ENCODE assay signal across 1 cellular context in genomic region chr15:56040081-56041035, GRCh38.
TF ChIP-seq lines count a peak whose summit lies in the region.

No MANE protein-coding gene starts in this region.

TF ChIP-seq in HepG2, 621 proteins besides CTCF, POLR2A, EP300 and RAD21 (continued from another document):
- TF ChIP-seq ZNF280D (CRISPR knock-in tag; IDR thresholded peaks at IDR 0.05) (peak; percentile 68; the same call in 1 of the 2 replicates), MLXIP (CRISPR knock-in tag; IDR thresholded peaks at IDR 0.05; ENCODE audit: borderline replicate concordance) (peak; percentile 99), RNF219 (CRISPR knock-in tag; IDR thresholded peaks at IDR 0.05) (0 out of 2 replicates have a peak, but pooled peaks have one; percentile 45), SIX4 (CRISPR knock-in tag; IDR thresholded peaks at IDR 0.05) (peak; percentile 53; the same call in 1 of the 2 replicates), ZBTB43 (CRISPR knock-in tag; conservative IDR thresholded peaks at IDR 0.05) (0 out of 2 replicates have a peak, but pooled peaks have one; percentile 42), SAFB2 (CRISPR knock-in tag; IDR thresholded peaks at IDR 0.05; ENCODE audit: borderline replicate concordance, low read depth) (no peak), DNMT3B (CRISPR knock-in tag; conservative IDR thresholded peaks at IDR 0.05) (peak; percentile 98), ZNF362 (CRISPR knock-in tag; IDR thresholded peaks at IDR 0.05; ENCODE audit: borderline replicate concordance) (peak; percentile 35; the same call in 1 of the 2 replicates), SRSF9 (IDR thresholded peaks at IDR 0.05; ENCODE audit: borderline replicate concordance, insufficient read depth, low read depth, low read length, poor library complexity, severe bottlenecking) (no peak), SOX6 (IDR thresholded peaks at IDR 0.05) (no peak), SOX6 (CRISPR knock-in tag; IDR thresholded peaks at IDR 0.05) (peak; percentile 99), SP140L (CRISPR knock-in tag; IDR thresholded peaks at IDR 0.05; ENCODE audit: borderline replicate concordance) (0 out of 2 replicates have a peak, but pooled peaks have one; percentile 31), SOX13 (IDR thresholded peaks at IDR 0.05) (peak; percentile 60), SOX13 (CRISPR knock-in tag; conservative IDR thresholded peaks at IDR 0.05 in 1 of 2, IDR thresholded peaks at IDR 0.05 in 1 of 2) (peak in 1 of 2 experiments; percentile 93; a peak in 2 of 4 replicates), KDM4B (CRISPR knock-in tag; IDR thresholded peaks at IDR 0.05) (0 out of 2 replicates have a peak, but pooled peaks have one; percentile 71), CBFB (CRISPR knock-in tag; IDR thresholded peaks at IDR 0.05) (0 out of 2 replicates have a peak, but pooled peaks have one; percentile 16), NCOA2 (CRISPR knock-in tag; IDR thresholded peaks at IDR 0.05) (peak; percentile 89), TRIM24 (CRISPR knock-in tag; IDR thresholded peaks at IDR 0.05) (peak; percentile 83; the same call in 1 of the 2 replicates), RELA (CRISPR knock-in tag; IDR thresholded peaks at IDR 0.05) (peak; percentile 99), TFDP2 (CRISPR knock-in tag; IDR thresholded peaks at IDR 0.05) (no peak), ARNTL (CRISPR knock-in tag; IDR thresholded peaks at IDR 0.05) (peak; percentile 94), ZBTB1 (CRISPR knock-in tag; IDR thresholded peaks at IDR 0.05; ENCODE audit: borderline replicate concordance) (no peak), PHF21A (CRISPR knock-in tag; IDR thresholded peaks at IDR 0.05) (peak; percentile 62; the same call in 1 of the 2 replicates), ZNF10 (CRISPR knock-in tag; IDR thresholded peaks at IDR 0.05; ENCODE audit: borderline replicate concordance, low read depth) (no peak), CEBPG (CRISPR knock-in tag; IDR thresholded peaks at IDR 0.05) (peak; percentile 99), POGZ (CRISPR knock-in tag; IDR thresholded peaks at IDR 0.05) (peak; percentile 85), SAP130 (CRISPR knock-in tag; IDR thresholded peaks at IDR 0.05; ENCODE audit: low read depth) (peak; percentile 77), ZNF414 (CRISPR knock-in tag; IDR thresholded peaks at IDR 0.05) (peak; percentile 69; the same call in 1 of the 2 replicates)
